ENCODE assay signal across 19 cellular contexts in genomic region chr2:38731090-38731489, GRCh38.
"Had no signal": no experiment of that assay in that cellular context is flagged by ENCODE, and none has a peak within 500 bp of the region (broad histone marks: within the 10 kb centered on the region; RNA-seq: fewer than 3 reads in every experiment).

No MANE protein-coding gene starts in this region.

- H3K27me3 ChIP-seq: colonic mucosa, foreskin keratinocyte, heart left ventricle, neutrophil, suprapubic skin, thyroid gland, upper lobe of left lung, vagina had no signal

- H3K27ac Mint-ChIP-seq: endodermal cell had no signal

- H3K4me1 ChIP-seq: colonic mucosa, foreskin keratinocyte, psoas muscle, vagina had no signal

- H3K27me3 Mint-ChIP-seq: naive thymus-derived CD4-positive, alpha-beta T cell had no signal

- H3K27ac ChIP-seq: colonic mucosa, foreskin keratinocyte, heart left ventricle, neutrophil, psoas muscle, suprapubic skin, thyroid gland, upper lobe of left lung, vagina had no signal

- H3K9me3 ChIP-seq: colonic mucosa, heart left ventricle, neutrophil, psoas muscle, suprapubic skin, thyroid gland, upper lobe of left lung, vagina had no signal

- DNase-seq: colonic mucosa; dermis blood vessel endothelial cell; endodermal cell; erythroblast; foreskin keratinocyte; heart left ventricle; hippocampal formation; left colon; mammary epithelial cell; psoas muscle; small intestine; stimulated activated CD4-positive, alpha-beta T cell treated with anti-CD3 and anti-CD28 coated beads, Interleukin-12 subunit alpha, Interleukin-12 subunit beta, amount 100 ng/mL, for 4 hours; stimulated activated naive CD4-positive, alpha-beta T cell treated with Interleukin-2 at 50 U/mL for 16 hours; thyroid gland; upper lobe of left lung had no signal

- H3K4me3 Mint-ChIP-seq: endodermal cell; naive thymus-derived CD4-positive, alpha-beta T cell had no signal

- H3K36me3 ChIP-seq: colonic mucosa had no signal

- H3K9me3 Mint-ChIP-seq: endodermal cell; naive thymus-derived CD4-positive, alpha-beta T cell had no signal

- H3K4me3 ChIP-seq: colonic mucosa, heart left ventricle, psoas muscle, suprapubic skin, thyroid gland, upper lobe of left lung, vagina had no signal

- ATAC-seq: foreskin keratinocyte; heart left ventricle; naive thymus-derived CD4-positive, alpha-beta T cell; psoas muscle had no signal
